13 cellular contexts compared by ENCODE assay signal in genomic region chr13:69524459-69525155, GRCh38.
A peak's percentile ranks its signal among the peaks of the same experiment; 100 is the strongest.
DNase-seq lines count a peak whose midpoint lies in the region; ATAC-seq and TF ChIP-seq lines count a peak whose summit lies in the region.
"Had no signal": no experiment of that assay in that cellular context is flagged by ENCODE, and none has a peak within 500 bp of the region (broad histone marks: within the 10 kb centered on the region; RNA-seq: fewer than 3 reads in every experiment).

No MANE protein-coding gene starts in this region.

- ATAC-seq in right cardiac atrium (no peak), GM19324 (IDR thresholded peaks at IDR 0.05; ENCODE audit: low FRiP score, unreplicated experiment) (no peak)
- ATAC-seq: psoas muscle had no signal

- 52% methylated on average over 2 of the region's 2 CpGs for WGBS in right cardiac atrium

- no peaks in the 10 kb centered on the region for H3K36me3 ChIP-seq in cardiac muscle cell

- no peak for DNase-seq in cardiac muscle cell (ENCODE audit: low read depth in 1 of 2, low spot score in 1 of 2)
- no peak for DNase-seq in cardiac septum (ENCODE audit: low spot score)
- peak; percentile 31 for DNase-seq in SK-MEL-5 (ENCODE audit: low read depth, low spot score)
- DNase-seq in fibroblast of pulmonary artery (ENCODE audit: low read depth) = no peak
- DNase-seq in COLO668 (lab: John Stamatoyannopoulos, UW; ENCODE audit: unreplicated experiment) = no peak
- DNase-seq in right cardiac atrium = no peak
- DNase-seq in iPS-NIHi7 (ENCODE audit: extremely low spot score) = no peak
- DNase-seq: activated T-cell treated with anti-CD3 and anti-CD28 coated beads, Interleukin-2, amount 50 U/mL, for 48 hours; GOT3; islet precursor cell; NCI-H226; psoas muscle had no signal

- TF ChIP-seq CTCF in cardiac muscle cell (IDR thresholded peaks at IDR 0.05; ENCODE audit: low read depth, low read length) (peak; percentile 21), fibroblast of pulmonary artery (IDR thresholded peaks at IDR 0.05; ENCODE audit: low read length, missing control alignments) (peak; percentile 12)

- intact Hi-C loops in cardiac septum (cut with DNase I) = no loop called here
- intact Hi-C loops in right cardiac atrium (cut with DNase I) = no loop called here

- H3K27me3 ChIP-seq in cardiac muscle cell = no peaks in the 10 kb centered on the region
- H3K27me3 ChIP-seq in right cardiac atrium (ENCODE audit: control insufficient read depth, insufficient read depth) = no peaks in the 10 kb centered on the region

- in situ Hi-C loops in SK-MEL-5 (cut with HindIII; ENCODE audit: low pct_unique_long_range_greater_than_20kb, low sequenced_read_pairs) = no loop called here

- H3K9me3 ChIP-seq in cardiac muscle cell (ENCODE audit: low read depth) (no peaks in the 10 kb centered on the region), right cardiac atrium (ENCODE audit: control insufficient read depth, low read length) (no peaks in the 10 kb centered on the region)
- H3K9me3 ChIP-seq: psoas muscle had no signal

- no peaks in the 10 kb centered on the region for H3K4me1 ChIP-seq in cardiac muscle cell (ENCODE audit: low read depth)
- H3K4me1 ChIP-seq in right cardiac atrium (ENCODE audit: control insufficient read depth, insufficient read depth, low read length) = no peaks in the 10 kb centered on the region
- H3K4me1 ChIP-seq: psoas muscle had no signal

- H3K27ac ChIP-seq in cardiac muscle cell = no peak overlapping the region
- H3K27ac ChIP-seq in right cardiac atrium (ENCODE audit: low read length) = no peak overlapping the region
- H3K27ac ChIP-seq: psoas muscle had no signal

- H3K4me3 ChIP-seq in cardiac muscle cell (no peak overlapping the region), fibroblast of pulmonary artery (replicated peaks; ENCODE audit: low read depth, low read length) (no peak overlapping the region), right cardiac atrium (ENCODE audit: low read length) (no peak overlapping the region)
- H3K4me3 ChIP-seq: psoas muscle had no signal
